In the genomic region with DNA sequence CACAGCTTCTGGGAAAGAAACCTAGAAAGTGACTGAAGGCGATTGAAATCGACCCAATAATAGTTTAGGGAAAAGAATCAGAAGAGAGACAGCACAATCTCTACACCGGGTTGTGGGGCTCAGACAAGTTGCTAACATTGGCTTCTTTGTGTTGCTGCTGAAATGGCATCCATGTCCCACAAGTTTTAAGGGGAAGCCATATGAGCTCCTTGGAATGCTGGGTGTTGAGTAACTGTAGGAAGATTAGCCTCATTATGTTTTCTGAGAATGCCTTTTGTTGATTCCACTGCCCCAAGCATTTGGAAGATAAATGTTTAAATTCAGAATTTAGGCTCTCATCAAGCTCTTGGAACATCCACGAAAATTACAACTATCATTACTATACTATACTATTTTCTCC, we compare ENCODE assay signal across 2 cellular contexts.
TF ChIP-seq lines count a peak whose summit lies in the region.

No MANE protein-coding gene starts in this region.

TF ChIP-seq in HCT116, 20 proteins besides CTCF, POLR2A, EP300 and RAD21:
- TF ChIP-seq ZFX (IDR thresholded peaks at IDR 0.05) (no peak), EZH2 (IDR thresholded peaks at IDR 0.05) (no peak), ELF1 (IDR thresholded peaks at IDR 0.05; ENCODE audit: borderline replicate concordance, low read depth) (no peak), TCF7L2 (IDR thresholded peaks at IDR 0.05; ENCODE audit: borderline replicate concordance, extremely low read depth, insufficient read depth, insufficient read length) (no peak), EGR1 (IDR thresholded peaks at IDR 0.05; ENCODE audit: low read depth) (no peak), JUND (IDR thresholded peaks at IDR 0.05) (no peak), SP1 (IDR thresholded peaks at IDR 0.05; ENCODE audit: low read depth) (no peak), SIN3A (IDR thresholded peaks at IDR 0.05; ENCODE audit: low read depth) (no peak)

TF ChIP-seq in H1, 55 proteins besides CTCF, POLR2A, EP300 and RAD21:
- TF ChIP-seq, protein P1, sequence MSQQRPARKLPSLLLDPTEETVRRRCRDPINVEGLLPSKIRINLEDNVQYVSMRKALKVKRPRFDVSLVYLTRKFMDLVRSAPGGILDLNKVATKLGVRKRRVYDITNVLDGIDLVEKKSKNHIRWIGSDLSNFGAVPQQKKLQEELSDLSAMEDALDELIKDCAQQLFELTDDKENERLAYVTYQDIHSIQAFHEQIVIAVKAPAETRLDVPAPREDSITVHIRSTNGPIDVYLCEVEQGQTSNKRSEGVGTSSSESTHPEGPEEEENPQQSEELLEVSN (IDR thresholded peaks at IDR 0.05) = no peak
- TF ChIP-seq KDM1A (IDR thresholded peaks at IDR 0.05; ENCODE audit: borderline replicate concordance, low read length) (no peak), RBBP5 (IDR thresholded peaks at IDR 0.05; ENCODE audit: borderline replicate concordance, low read depth, low read length) (no peak)
TF ChIP-seq in H1: peak in this region for 0.
